In the genomic region with DNA sequence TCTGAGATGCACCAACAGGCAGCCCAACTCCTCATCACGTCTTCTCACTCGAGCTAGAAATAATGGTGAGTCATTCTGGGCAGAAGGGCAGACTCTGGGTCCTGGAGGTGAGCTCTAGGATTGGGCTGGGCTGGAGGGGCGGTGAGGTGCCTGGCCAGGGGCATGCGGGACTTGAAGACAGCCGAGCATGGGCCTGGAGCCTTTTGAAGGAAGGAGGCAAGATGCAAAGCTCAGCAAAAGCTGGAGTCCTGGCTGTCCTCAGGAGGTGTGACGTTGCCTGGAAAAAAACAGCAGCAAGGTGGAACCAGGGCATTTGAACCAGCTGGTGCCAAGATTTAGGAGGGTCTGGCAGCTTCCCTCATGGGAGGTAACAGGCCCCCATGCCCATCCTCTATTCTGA, we compare ENCODE assay signal across 16 cellular contexts. TPM values are rescaled to one million over a fixed set of nuclear protein-coding genes. Genes with fewer than 3 reads are reported as not detected.
DNase-seq lines count a peak whose midpoint lies in the region; ATAC-seq and TF ChIP-seq lines count a peak whose summit lies in the region.
"Had no signal": no experiment of that assay in that cellular context is flagged by ENCODE, and none has a peak within 500 bp of the region (broad histone marks: within the 10 kb centered on the region; RNA-seq: fewer than 3 reads in every experiment).

No MANE protein-coding gene starts in this region.

- no peak overlapping the region for H3K27ac ChIP-seq in CD4-positive, CD25-positive, alpha-beta regulatory T cell (ENCODE audit: insufficient read depth, low read length, poor library complexity, severe bottlenecking)
- H3K27ac ChIP-seq in Panc1 (ENCODE audit: low read length) = no peak overlapping the region
- H3K27ac ChIP-seq in esophagus muscularis mucosa (replicated peaks in 1 of 4) = peak overlapping the region in 3 of 4 donors; percentile 72 to 79 (median 79)
- no peak overlapping the region for H3K27ac ChIP-seq in trophoblast cell (ENCODE audit: low read depth, low read length)

- H2BK5ac ChIP-seq in trophoblast cell (ENCODE audit: low read depth, low read length, poor library complexity) = no peak overlapping the region

- no peak overlapping the region for H4K8ac ChIP-seq in trophoblast cell (ENCODE audit: low read depth, low read length)

- no peak overlapping the region for H2AFZ ChIP-seq in trophoblast cell (ENCODE audit: insufficient read depth, low read length, poor library complexity)

- peaks cover 32% of the 10 kb centered on the region for H3K27me3 ChIP-seq in CD4-positive, CD25-positive, alpha-beta regulatory T cell (ENCODE audit: control insufficient read depth, insufficient read depth, low read length)
- peaks cover 7% of the 10 kb centered on the region; the same call in 1 of the 2 replicates for H3K27me3 ChIP-seq in Panc1 (ENCODE audit: control insufficient read depth, insufficient read depth, low read length)
- H3K27me3 ChIP-seq in esophagus muscularis mucosa = peaks cover 3 to 60% (median 21%) of the 10 kb centered on the region in 4 donors
- H3K27me3 ChIP-seq in trophoblast cell (ENCODE audit: insufficient read depth, low read length) = peaks cover 56% of the 10 kb centered on the region

- intact Hi-C loops in Panc1 (cut with micrococcal nuclease; ENCODE audit: unreplicated experiment) = no loop called here
- intact Hi-C loops in esophagus muscularis mucosa (cut with DNase I) = no loop called here

- H3K36me3 ChIP-seq in CD4-positive, CD25-positive, alpha-beta regulatory T cell (ENCODE audit: control insufficient read depth, insufficient read depth, low read length) = no peaks in the 10 kb centered on the region
- H3K36me3 ChIP-seq in Panc1 (ENCODE audit: control insufficient read depth, insufficient read depth, low read length) (no peaks in the 10 kb centered on the region), esophagus muscularis mucosa (peaks cover 0 to 9% (median 0%) of the 10 kb centered on the region in 4 donors), trophoblast cell (ENCODE audit: control insufficient read depth in 1 of 2, insufficient read depth in 2 of 2, low read length in 2 of 2) (no peaks in the 10 kb centered on the region)
- H3K36me3 ChIP-seq: BE2C had no signal

- no peaks in the 10 kb centered on the region for H3K9me3 ChIP-seq in CD4-positive, CD25-positive, alpha-beta regulatory T cell (ENCODE audit: control insufficient read depth in 2 of 2, low read length in 2 of 2)
- no peaks in the 10 kb centered on the region for H3K9me3 ChIP-seq in Panc1 (ENCODE audit: control insufficient read depth, insufficient read depth, low read depth, low read length)
- H3K9me3 ChIP-seq in esophagus muscularis mucosa = no peaks in the 10 kb centered on the region
- no peaks in the 10 kb centered on the region for H3K9me3 ChIP-seq in trophoblast cell (ENCODE audit: insufficient read depth, low read depth, low read length)
- H3K9me3 ChIP-seq: BE2C had no signal

- H3K14ac ChIP-seq in trophoblast cell (ENCODE audit: low read length) = no peak overlapping the region

- TF ChIP-seq POLR2A in esophagus muscularis mucosa (IDR thresholded peaks at IDR 0.05; ENCODE audit: low read depth) = no peak

- peaks cover 29% of the 10 kb centered on the region for H3K4me1 ChIP-seq in CD4-positive, CD25-positive, alpha-beta regulatory T cell (ENCODE audit: control insufficient read depth, insufficient read depth, low read length, poor library complexity, severe bottlenecking)
- H3K4me1 ChIP-seq in Panc1 (ENCODE audit: control insufficient read depth, insufficient read depth, low read length) (no peaks in the 10 kb centered on the region), esophagus muscularis mucosa (peaks cover 22 to 39% (median 32%) of the 10 kb centered on the region in 4 donors), trophoblast cell (ENCODE audit: control insufficient read depth in 1 of 2, insufficient read depth in 2 of 2, low read length in 2 of 2) (peaks cover 12 to 15% of the 10 kb centered on the region in 2 experiments)
- H3K4me1 ChIP-seq: BE2C had no signal

- no peak for ATAC-seq in CD4-positive, CD25-positive, alpha-beta regulatory T cell (ENCODE audit: low read depth in 2 of 2)
- 0 out of 2 replicates have a peak, but pooled peaks have one; percentile 4 for ATAC-seq in Panc1
- ATAC-seq: PC-3 had no signal

- no peak overlapping the region for H3K4ac ChIP-seq in trophoblast cell (ENCODE audit: low read depth, low read length)

- no peak overlapping the region for H2AK5ac ChIP-seq in trophoblast cell (ENCODE audit: low read length)

- H4K91ac ChIP-seq in trophoblast cell (ENCODE audit: low read depth, low read length) = no peak overlapping the region

- CTCF ChIA-PET in Panc1 (lab: Charles Lee) = interaction anchor here (0.5 kb wide), 1 partner anchor 14 kb away, joined by 4 read pairs; no protein-coding TSS in a partner anchor

- peaks cover 0 to 2% (median 0%) of the 10 kb centered on the region in 7 donors for H3K9me3 Mint-ChIP-seq in CD4-positive, CD25-positive, alpha-beta regulatory T cell

- no peak for DNase-seq in CD4-positive, CD25-positive, alpha-beta regulatory T cell
- DNase-seq in Panc1 (ENCODE audit: low read depth, low spot score) (no peak), esophagus muscularis mucosa (ENCODE audit: extremely low spot score) (no peak), trophoblast cell (no peak), NCI-H82 (lab: John Stamatoyannopoulos, UW) (no peak), SHP77 treated with DMSO at 0.1 percent for 48 hours (lab: John Stamatoyannopoulos, UW) (no peak), NCI-H2029 treated with DMSO at 0.1 percent for 48 hours (lab: John Stamatoyannopoulos, UW) (no peak), COLO829 (ENCODE audit: low spot score) (no peak)
- DNase-seq: activated CD4-positive, alpha-beta T cell treated with anti-CD3 and anti-CD28 coated beads for 4 hours; BE2C; KG1; mammary epithelial cell; NCI-H1417 treated with DMSO at 0.1 percent for 48 hours; PC-3 had no signal

- TF ChIP-seq EP300 in esophagus muscularis mucosa (IDR thresholded peaks at IDR 0.05) = no peak

- no peak overlapping the region for H3K4me3 ChIP-seq in CD4-positive, CD25-positive, alpha-beta regulatory T cell (ENCODE audit: low read depth, low read length)
- H3K4me3 ChIP-seq in Panc1 (ENCODE audit: low read depth in 2 of 2, low read length in 2 of 2) (no peak overlapping the region), esophagus muscularis mucosa (peak overlapping the region in 3 of 4 donors; percentile 64 to 65 (median 64)), trophoblast cell (ENCODE audit: low read depth, low read length) (no peak overlapping the region)

- 57% methylated on average over 2 of the region's 6 CpGs for WGBS in esophagus muscularis mucosa
- no CpG with 5 or more reads among the region's 6 CpGs for WGBS in trophoblast cell (ENCODE audit: extremely low coverage, insufficient coverage, insufficient read length)

- H3K18ac ChIP-seq in trophoblast cell (ENCODE audit: low read length) = no peak overlapping the region

- peaks cover 63% of the 10 kb centered on the region for H3K27me3 Mint-ChIP-seq in CD4-positive, CD25-positive, alpha-beta regulatory T cell

- H3K79me2 ChIP-seq in trophoblast cell (ENCODE audit: control insufficient read depth, insufficient read depth, low read length, poor library complexity) = no peaks in the 10 kb centered on the region

- H2BK12ac ChIP-seq in trophoblast cell (ENCODE audit: low read length) = no peak overlapping the region

- in situ Hi-C loops in Panc1 (cut with HindIII; ENCODE audit: low pct_unique_long_range_greater_than_20kb, low sequenced_read_pairs) = no loop called here

- H3K23ac ChIP-seq in trophoblast cell (ENCODE audit: low read length) = no peak overlapping the region

- no peak overlapping the region for H4K12ac ChIP-seq in trophoblast cell (ENCODE audit: low read depth, low read length)

- no peak overlapping the region for H3K27ac Mint-ChIP-seq in CD4-positive, CD25-positive, alpha-beta regulatory T cell

- peak overlapping the region in 3 of 4 donors; percentile 29 to 76 (median 75) for H3K4me3 Mint-ChIP-seq in CD4-positive, CD25-positive, alpha-beta regulatory T cell

- no TSS peak for BruUV-seq in Panc1 (replicated peaks; lab: Mats Ljungman, UMichigan)

- no peak overlapping the region for H3K9ac ChIP-seq in trophoblast cell (ENCODE audit: low read length)

- peaks cover 0 to 20% (median 3%) of the 10 kb centered on the region in 4 donors for H3K4me1 Mint-ChIP-seq in CD4-positive, CD25-positive, alpha-beta regulatory T cell

- POLR2A ChIA-PET in Panc1 (lab: Charles Lee) = interaction anchor here (0.6 kb wide), 1 partner anchor 71 kb away, joined by 3 read pairs; no protein-coding TSS in a partner anchor

- H3K79me1 ChIP-seq in trophoblast cell (ENCODE audit: low read length) = no peaks in the 10 kb centered on the region

- H2BK120ac ChIP-seq in trophoblast cell (ENCODE audit: insufficient read depth, low read length, poor library complexity) = no peak overlapping the region

- peak overlapping the region; percentile 93 for H3K4me2 ChIP-seq in trophoblast cell (ENCODE audit: low read length)

- H3K36me3 Mint-ChIP-seq in CD4-positive, CD25-positive, alpha-beta regulatory T cell = peaks cover 7% of the 10 kb centered on the region

- no peak for TF ChIP-seq CTCF in Panc1 (IDR thresholded peaks at IDR 0.05)
- no peak for TF ChIP-seq CTCF in esophagus muscularis mucosa (IDR thresholded peaks at IDR 0.05)

RNA-seq across cellular contexts. Expression of a gene that starts 0.7 kb away (rescaled TPM):
- total RNA-seq in CD4-positive, CD25-positive, alpha-beta regulatory T cell = 5.8 TPM
- 1 to 10 TPM in 1 of 4 donors, under 1 TPM in 3; 0.50 to 1.5 (median 0.62) TPM for polyA plus RNA-seq in CD4-positive, CD25-positive, alpha-beta regulatory T cell
- total RNA-seq in Panc1 (2021; ENCODE audit: unreplicated experiment) (1.1 TPM), esophagus muscularis mucosa (1 to 10 TPM; 1.7 to 4.3 (median 2.7) TPM)
- polyA plus RNA-seq in Panc1 (2012; ENCODE audit: insufficient read length) = 0.47 TPM
- not detected in 2 replicates for polyA plus RNA-seq in trophoblast cell (2013)
- total RNA-seq: bronchial epithelial cell, epithelial cell of proximal tubule, PC-3 had no signal
- polyA plus RNA-seq: mammary epithelial cell had no signal

Comparison
In these comparisons a context has a peak if more than half of its experiments do, and no peak if none do; other contexts are left out.
1. H3K27ac ChIP-seq: peak in esophagus muscularis mucosa (3 of 4); none in CD4-positive, CD25-positive, alpha-beta regulatory T cell (single experiment), Panc1 (single experiment) and trophoblast cell (single experiment).
2. H3K4me3 ChIP-seq: peak in esophagus muscularis mucosa (3 of 4); none in CD4-positive, CD25-positive, alpha-beta regulatory T cell (single experiment), Panc1 (0 of 2) and trophoblast cell (single experiment).